1 cellular context compared by ENCODE assay signal in genomic region chr19:34171877-34172660, GRCh38.
TF ChIP-seq lines count a peak whose summit lies in the region.

TSS of gene LSM14A (plus strand) at chr19:34172504. CDS start at chr19:34172643, 139 bp downstream.

TF ChIP-seq in HEK293, 187 proteins besides CTCF, POLR2A, EP300 and RAD21 (continued from another document):
- TF ChIP-seq SCRT1 (tag by site-specific recombination; IDR thresholded peaks at IDR 0.05; ENCODE audit: borderline replicate concordance) (peak; percentile 76), ZNF621 (tag by site-specific recombination; IDR thresholded peaks at IDR 0.05) (no peak), ZNF843 (tag by site-specific recombination; IDR thresholded peaks at IDR 0.05) (peak; percentile 74), KLF16 (tag by site-specific recombination; IDR thresholded peaks at IDR 0.05) (peak; percentile 92), ZNF274 (IDR thresholded peaks at IDR 0.05; ENCODE audit: low read length) (no peak), ZNF274 (tag by site-specific recombination; IDR thresholded peaks at IDR 0.05; ENCODE audit: borderline replicate concordance) (no peak), ZNF146 (tag by site-specific recombination; IDR thresholded peaks at IDR 0.05) (peak; percentile 65), ZNF19 (tag by site-specific recombination; IDR thresholded peaks at IDR 0.05; ENCODE audit: low read depth) (no peak), ZNF76 (tag by site-specific recombination; IDR thresholded peaks at IDR 0.05; ENCODE audit: borderline replicate concordance, low read depth) (peak; percentile 92), YY2 (tag by site-specific recombination; IDR thresholded peaks at IDR 0.05) (peak; percentile 53), ZBTB48 (tag by site-specific recombination; IDR thresholded peaks at IDR 0.05) (peak; percentile 88), ZFP37 (tag by site-specific recombination; IDR thresholded peaks at IDR 0.05) (peak; percentile 98), ZSCAN23 (tag by site-specific recombination; IDR thresholded peaks at IDR 0.05) (peak; percentile 40; the same call in 1 of the 2 replicates), ZFHX2 (tag by site-specific recombination; conservative IDR thresholded peaks at IDR 0.05) (peak; percentile 70; the same call in 1 of the 2 replicates), ZBTB8A (tag by site-specific recombination; IDR thresholded peaks at IDR 0.05) (peak; percentile 9), ZNF24 (tag by site-specific recombination; IDR thresholded peaks at IDR 0.05) (peak; percentile 91), KLF8 (tag by site-specific recombination; IDR thresholded peaks at IDR 0.05) (peak; percentile 83), ZNF791 (tag by site-specific recombination; IDR thresholded peaks at IDR 0.05) (no peak), PATZ1 (tag by site-specific recombination; IDR thresholded peaks at IDR 0.05) (peak; percentile 57), ZNF518A (tag by site-specific recombination; conservative IDR thresholded peaks at IDR 0.05; ENCODE audit: low read depth) (peak; percentile 62), PRDM4 (tag by site-specific recombination; IDR thresholded peaks at IDR 0.05) (peak; percentile 33; the same call in 1 of the 2 replicates), ZSCAN16 (tag by site-specific recombination; IDR thresholded peaks at IDR 0.05) (peak; percentile 80; the same call in 1 of the 2 replicates), GLIS2 (tag by site-specific recombination; IDR thresholded peaks at IDR 0.05) (peak; percentile 12; the same call in 1 of the 2 replicates), ZFP69B (tag by site-specific recombination; IDR thresholded peaks at IDR 0.05) (peak; percentile 80; the same call in 1 of the 2 replicates), EGR2 (tag by site-specific recombination; IDR thresholded peaks at IDR 0.05; ENCODE audit: low read depth) (peak; percentile 77), ZSCAN5A (tag by site-specific recombination; IDR thresholded peaks at IDR 0.05) (peak; percentile 93; the same call in 1 of the 2 replicates), ZNF292 (tag by site-specific recombination; IDR thresholded peaks at IDR 0.05; ENCODE audit: borderline replicate concordance, low read depth) (no peak), ZBTB17 (tag by site-specific recombination; IDR thresholded peaks at IDR 0.05) (0 out of 2 replicates have a peak, but pooled peaks have one; percentile 72), OSR2 (tag by site-specific recombination; IDR thresholded peaks at IDR 0.05) (peak; percentile 93), ZNF184 (tag by site-specific recombination; IDR thresholded peaks at IDR 0.05) (0 out of 2 replicates have a peak, but pooled peaks have one; percentile 15)
- TF ChIP-seq, protein P1, sequence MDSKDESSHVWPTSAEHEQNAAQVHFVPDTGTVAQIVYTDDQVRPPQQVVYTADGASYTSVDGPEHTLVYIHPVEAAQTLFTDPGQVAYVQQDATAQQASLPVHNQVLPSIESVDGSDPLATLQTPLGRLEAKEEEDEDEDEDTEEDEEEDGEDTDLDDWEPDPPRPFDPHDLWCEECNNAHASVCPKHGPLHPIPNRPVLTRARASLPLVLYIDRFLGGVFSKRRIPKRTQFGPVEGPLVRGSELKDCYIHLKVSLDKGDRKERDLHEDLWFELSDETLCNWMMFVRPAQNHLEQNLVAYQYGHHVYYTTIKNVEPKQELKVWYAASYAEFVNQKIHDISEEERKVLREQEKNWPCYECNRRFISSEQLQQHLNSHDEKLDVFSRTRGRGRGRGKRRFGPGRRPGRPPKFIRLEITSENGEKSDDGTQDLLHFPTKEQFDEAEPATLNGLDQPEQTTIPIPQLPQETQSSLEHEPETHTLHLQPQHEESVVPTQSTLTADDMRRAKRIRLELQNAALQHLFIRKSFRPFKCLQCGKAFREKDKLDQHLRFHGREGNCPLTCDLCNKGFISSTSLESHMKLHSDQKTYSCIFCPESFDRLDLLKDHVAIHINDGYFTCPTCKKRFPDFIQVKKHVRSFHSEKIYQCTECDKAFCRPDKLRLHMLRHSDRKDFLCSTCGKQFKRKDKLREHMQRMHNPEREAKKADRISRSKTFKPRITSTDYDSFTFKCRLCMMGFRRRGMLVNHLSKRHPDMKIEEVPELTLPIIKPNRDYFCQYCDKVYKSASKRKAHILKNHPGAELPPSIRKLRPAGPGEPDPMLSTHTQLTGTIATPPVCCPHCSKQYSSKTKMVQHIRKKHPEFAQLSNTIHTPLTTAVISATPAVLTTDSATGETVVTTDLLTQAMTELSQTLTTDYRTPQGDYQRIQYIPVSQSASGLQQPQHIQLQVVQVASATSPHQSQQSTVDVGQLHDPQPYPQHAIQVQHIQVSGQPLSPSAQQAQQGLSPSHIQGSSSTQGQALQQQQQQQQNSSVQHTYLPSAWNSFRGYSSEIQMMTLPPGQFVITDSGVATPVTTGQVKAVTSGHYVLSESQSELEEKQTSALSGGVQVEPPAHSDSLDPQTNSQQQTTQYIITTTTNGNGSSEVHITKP (tag by site-specific recombination; IDR thresholded peaks at IDR 0.05): 0 out of 2 replicates have a peak, but pooled peaks have one; percentile 52
- TF ChIP-seq, protein P2, sequence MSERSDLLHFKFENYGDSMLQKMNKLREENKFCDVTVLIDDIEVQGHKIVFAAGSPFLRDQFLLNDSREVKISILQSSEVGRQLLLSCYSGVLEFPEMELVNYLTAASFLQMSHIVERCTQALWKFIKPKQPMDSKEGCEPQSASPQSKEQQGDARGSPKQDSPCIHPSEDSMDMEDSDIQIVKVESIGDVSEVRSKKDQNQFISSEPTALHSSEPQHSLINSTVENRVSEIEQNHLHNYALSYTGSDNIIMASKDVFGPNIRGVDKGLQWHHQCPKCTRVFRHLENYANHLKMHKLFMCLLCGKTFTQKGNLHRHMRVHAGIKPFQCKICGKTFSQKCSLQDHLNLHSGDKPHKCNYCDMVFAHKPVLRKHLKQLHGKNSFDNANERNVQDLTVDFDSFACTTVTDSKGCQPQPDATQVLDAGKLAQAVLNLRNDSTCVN (tag by site-specific recombination; optimal IDR thresholded peaks at IDR 0.05): peak; percentile 85
